ENCODE assay signal across 8 cellular contexts in the genomic region with DNA sequence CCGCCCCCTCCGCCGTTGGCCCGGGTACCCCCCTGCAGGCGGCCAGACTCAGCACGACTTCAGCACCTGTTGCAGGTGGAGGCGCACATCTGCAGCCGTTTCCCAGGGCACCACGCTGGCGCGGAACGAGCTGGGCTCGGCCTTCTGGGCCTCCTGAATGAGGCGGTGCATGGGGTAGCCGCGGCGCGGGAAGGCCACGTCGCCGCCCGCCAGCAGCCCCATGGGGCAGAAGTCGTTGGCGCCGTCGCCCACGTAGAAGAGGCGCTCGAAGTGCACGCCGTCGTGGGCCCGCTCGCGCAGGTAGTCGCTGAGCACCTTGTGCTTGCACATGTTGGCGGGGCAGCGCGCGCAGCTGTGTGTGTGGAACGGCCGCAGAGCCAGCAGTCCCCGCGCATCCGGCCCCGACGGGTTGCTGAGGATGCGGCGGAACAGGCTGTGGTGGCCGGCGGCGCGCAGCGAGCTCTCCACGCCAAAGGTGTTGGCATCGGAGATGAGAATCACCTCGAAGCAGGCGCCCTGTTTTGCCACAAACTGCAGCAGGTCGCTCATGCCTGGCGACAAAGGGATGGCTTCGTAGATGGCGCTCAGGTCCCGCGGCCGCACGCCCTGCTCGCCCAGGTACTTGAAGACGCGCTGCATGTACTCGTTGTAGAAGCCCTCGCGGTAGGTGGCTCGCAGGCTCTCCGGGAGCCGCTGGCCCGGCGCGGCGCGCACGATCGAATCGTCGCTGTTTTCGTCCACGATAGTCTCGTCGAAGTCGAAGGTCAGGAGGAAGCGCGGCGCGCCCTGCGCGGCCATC. TPM values are rescaled to one million over a fixed set of nuclear protein-coding genes. Genes with fewer than 3 reads are reported as not detected.
DNase-seq lines count a peak whose midpoint lies in the region; ATAC-seq and TF ChIP-seq lines count a peak whose summit lies in the region.

No MANE protein-coding gene starts in this region.

- H3K4me1 Mint-ChIP-seq in T-helper 17 cell (peaks cover 28% of the 10 kb centered on the region), nephron progenitor cell (peaks cover 26% of the 10 kb centered on the region)

- TF ChIP-seq POLR2A in GM18505 (IDR thresholded peaks at IDR 0.05; ENCODE audit: borderline replicate concordance, extremely low read depth, insufficient read depth, insufficient read length) = peak; percentile 12

- DNase-seq in T-helper 17 cell (peak in 2 of 3 donors; percentile 29 to 40), dermis blood vessel endothelial cell (peak; percentile 34), nephron progenitor cell (peak; percentile 58), SHP77 treated with DMSO at 0.1 percent for 48 hours (lab: John Stamatoyannopoulos, UW) (no peak), HEK293T (ENCODE audit: extremely low spot score) (no peak)

- H3K4me3 Mint-ChIP-seq in T-helper 17 cell = peak overlapping the region; percentile 89
- peak overlapping the region; percentile 82 for H3K4me3 Mint-ChIP-seq in nephron progenitor cell

- H3K27ac Mint-ChIP-seq in T-helper 17 cell (peak overlapping the region; percentile 60), nephron progenitor cell (no peak overlapping the region)

- H3K9me3 ChIP-seq in T-helper 17 cell (ENCODE audit: control insufficient read depth, low read length, poor library complexity, severe bottlenecking) = no peaks in the 10 kb centered on the region

- H3K27me3 Mint-ChIP-seq in T-helper 17 cell (no peaks in the 10 kb centered on the region), nephron progenitor cell (ENCODE audit: low read depth, poor library complexity) (peaks cover 81% of the 10 kb centered on the region)

- CTCF ChIA-PET in HEK293T (lab: Yijun Ruan, JAX) = no interaction called here

- ATAC-seq in GM18505 (IDR thresholded peaks at IDR 0.05; ENCODE audit: unreplicated experiment) (no peak), T-helper 17 cell (peak; percentile 63), GM21619 (IDR thresholded peaks at IDR 0.05; ENCODE audit: unreplicated experiment) (no peak), GM19395 (IDR thresholded peaks at IDR 0.05; ENCODE audit: unreplicated experiment) (no peak)

- H3K9me3 Mint-ChIP-seq in nephron progenitor cell = no peaks in the 10 kb centered on the region

- POLR2A ChIA-PET in HEK293T (lab: Yijun Ruan, JAX) = no interaction called here

- no peaks in the 10 kb centered on the region for H3K36me3 Mint-ChIP-seq in T-helper 17 cell (ENCODE audit: low read depth)
- no peaks in the 10 kb centered on the region for H3K36me3 Mint-ChIP-seq in nephron progenitor cell (ENCODE audit: low read depth)

- no peak for TF ChIP-seq CTCF in nephron progenitor cell (IDR thresholded peaks at IDR 0.05)

TF ChIP-seq in HEK293T, 16 proteins besides CTCF, POLR2A, EP300 and RAD21:
- no peak for TF ChIP-seq NFRKB (IDR thresholded peaks at IDR 0.05)
- no peak for TF ChIP-seq BHLHE40 (IDR thresholded peaks at IDR 0.05; ENCODE audit: borderline replicate concordance)
- TF ChIP-seq, protein P1, sequence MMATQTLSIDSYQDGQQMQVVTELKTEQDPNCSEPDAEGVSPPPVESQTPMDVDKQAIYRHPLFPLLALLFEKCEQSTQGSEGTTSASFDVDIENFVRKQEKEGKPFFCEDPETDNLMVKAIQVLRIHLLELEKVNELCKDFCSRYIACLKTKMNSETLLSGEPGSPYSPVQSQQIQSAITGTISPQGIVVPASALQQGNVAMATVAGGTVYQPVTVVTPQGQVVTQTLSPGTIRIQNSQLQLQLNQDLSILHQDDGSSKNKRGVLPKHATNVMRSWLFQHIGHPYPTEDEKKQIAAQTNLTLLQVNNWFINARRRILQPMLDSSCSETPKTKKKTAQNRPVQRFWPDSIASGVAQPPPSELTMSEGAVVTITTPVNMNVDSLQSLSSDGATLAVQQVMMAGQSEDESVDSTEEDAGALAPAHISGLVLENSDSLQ (IDR thresholded peaks at IDR 0.05) = no peak
- TF ChIP-seq FOXM1 (IDR thresholded peaks at IDR 0.05; ENCODE audit: borderline replicate concordance) = no peak
- no peak for TF ChIP-seq HDGF (IDR thresholded peaks at IDR 0.05; ENCODE audit: borderline replicate concordance)
- TF ChIP-seq TARDBP (IDR thresholded peaks at IDR 0.05) = no peak
- no peak for TF ChIP-seq SUZ12 (IDR thresholded peaks at IDR 0.05)
- TF ChIP-seq CTBP1 (IDR thresholded peaks at IDR 0.05; ENCODE audit: borderline replicate concordance) = no peak

RNA-seq across cellular contexts. Expression of gene PHOSPHO1, which starts 6.2 kb away (rescaled TPM):
- total RNA-seq in T-helper 17 cell (not detected), dermis blood vessel endothelial cell (0.14 TPM in 1 of 2 replicates, not detected in the other)

RNA-seq across cellular contexts. Expression of gene ABI3, which starts 13.9 kb away (rescaled TPM):
- total RNA-seq in T-helper 17 cell (10 to 100 TPM in 1 of 2 donors, 1 to 10 TPM in 1; 6.5 to 10.5 TPM), dermis blood vessel endothelial cell (12.9 and 21.7 TPM in 2 replicates)

RNA-seq across cellular contexts. Expression of gene GNGT2, which starts 14.0 kb away (rescaled TPM):
- total RNA-seq in T-helper 17 cell = 1 to 10 TPM; 3.0 to 4.4 TPM
- total RNA-seq in dermis blood vessel endothelial cell = 1.4 and 2.9 TPM in 2 replicates

Comparison
In these comparisons a context has a peak if more than half of its experiments do, and no peak if none do; other contexts are left out.
1. DNase-seq: peak in T-helper 17 cell (2 of 3), dermis blood vessel endothelial cell (single experiment) and nephron progenitor cell (single experiment); none in SHP77 treated with DMSO at 0.1 percent for 48 hours (single experiment) and HEK293T (single experiment).